1 cellular context compared by ENCODE assay signal in genomic region chr10:2477154-2477553, GRCh38.
TF ChIP-seq lines count a peak whose summit lies in the region.

No MANE protein-coding gene starts in this region.

TF ChIP-seq in GM23338, 12 proteins besides CTCF, POLR2A, EP300 and RAD21 (continued from another document):
- TF ChIP-seq ZNF462 (CRISPR knock-in tag; IDR thresholded peaks at IDR 0.05) (peak; percentile 73; the same call in 1 of the 2 replicates), CREB1 (CRISPR knock-in tag; IDR thresholded peaks at IDR 0.05; ENCODE audit: low read depth) (no peak)
